Comparison of ENCODE assay signal across 13 cellular contexts in the genomic region with DNA sequence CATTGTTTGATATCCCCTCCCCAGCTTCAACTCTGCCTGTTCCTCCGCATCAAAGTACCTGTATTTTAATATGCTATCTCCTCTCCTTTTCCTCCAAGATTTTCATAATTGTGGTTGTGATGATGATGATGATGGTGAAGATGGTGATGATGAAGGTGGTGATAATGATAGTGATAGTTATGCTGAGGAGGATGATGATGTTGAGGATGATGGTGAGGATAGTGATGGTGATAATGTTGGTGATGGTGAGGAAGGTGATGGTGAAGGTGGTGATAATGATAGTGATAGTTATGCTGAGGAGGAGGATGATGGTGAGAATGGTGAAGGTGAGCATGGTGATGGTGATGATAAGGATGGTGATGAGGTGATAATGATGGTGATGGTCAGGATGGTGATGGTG. TPM values are rescaled to one million over a fixed set of nuclear protein-coding genes. Genes with fewer than 3 reads are reported as not detected.
"Had no signal": no experiment of that assay in that cellular context is flagged by ENCODE, and none has a peak within 500 bp of the region (broad histone marks: within the 10 kb centered on the region; RNA-seq: fewer than 3 reads in every experiment).

No MANE protein-coding gene starts in this region.

RNA-seq across cellular contexts. Expression of a gene that starts 42.3 kb away (rescaled TPM):
- total RNA-seq: stomach, subcutaneous adipose tissue, temporal lobe, thoracic aorta, thyroid gland, tibial nerve, transverse colon, upper lobe of left lung, upper lobe of right lung, ureter, urinary bladder, uterus, vagina had no signal
- polyA plus RNA-seq: stomach, urinary bladder had no signal
